In the genomic region with DNA sequence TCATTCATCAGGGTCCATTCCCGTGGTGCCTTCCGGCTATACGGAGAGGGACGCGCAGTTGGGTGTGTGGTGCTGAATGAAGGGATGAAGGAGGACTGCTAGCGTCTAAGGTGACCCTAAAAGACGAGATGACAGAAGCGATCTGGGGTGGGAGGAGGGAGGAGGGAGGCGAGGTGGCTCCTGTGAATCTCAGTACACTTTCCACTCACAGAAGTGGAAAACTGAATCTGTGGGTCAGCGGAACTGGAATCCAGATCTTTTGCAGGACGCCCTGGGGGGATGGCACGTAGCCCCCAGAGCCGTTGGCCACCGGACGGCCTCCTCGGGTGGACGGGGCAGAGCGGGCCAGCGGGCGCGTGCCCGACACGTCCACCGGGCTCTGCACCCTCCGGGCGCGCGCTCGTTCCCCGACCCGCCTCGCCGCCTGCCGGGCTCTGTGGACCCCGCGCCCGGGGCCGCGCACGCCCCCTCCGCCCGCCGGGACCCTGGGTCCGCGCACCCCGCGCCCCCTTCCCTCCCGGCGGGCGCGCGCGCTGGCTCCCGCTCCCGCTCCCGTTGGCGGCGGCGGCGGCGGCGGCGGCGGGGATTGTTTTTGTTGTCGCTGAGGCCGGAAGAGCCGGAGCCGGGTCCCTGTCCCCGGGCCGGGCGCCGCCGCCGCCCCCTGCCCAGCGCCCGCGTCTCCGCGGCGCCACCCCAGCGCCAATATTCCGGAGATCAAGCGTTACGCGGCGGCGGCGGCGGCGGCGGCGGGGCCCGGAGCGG, we compare ENCODE assay signal across 8 cellular contexts. TPM values are rescaled to one million over a fixed set of nuclear protein-coding genes. Genes with fewer than 3 reads are reported as not detected.
DNase-seq lines count a peak whose midpoint lies in the region; ATAC-seq and TF ChIP-seq lines count a peak whose summit lies in the region.

TSS of gene AGO4 (plus strand) at position 403 of the 762 bp plus-strand sequence. CDS start 401 bp downstream, outside the sequence.

- H3K4me3 ChIP-seq in CD4-positive, CD25-positive, alpha-beta regulatory T cell (ENCODE audit: low read depth, low read length): peak within 1 kb of the TSS; percentile 77
- H3K4me3 ChIP-seq in HCT116 (replicated peaks in 1 of 2; ENCODE audit: low read depth in 1 of 2, low read length in 2 of 2) (peak within 1 kb of the TSS; percentile 67 to 79), OCI-LY3 (ENCODE audit: low read length) (peak within 1 kb of the TSS; percentile 85), testis (peak within 1 kb of the TSS; percentile 83 to 90)

- peak within 1 kb of the TSS; percentile 88 to 97 (median 92) for H3K4me3 Mint-ChIP-seq in CD4-positive, CD25-positive, alpha-beta regulatory T cell
- peak within 1 kb of the TSS; percentile 83 for H3K4me3 Mint-ChIP-seq in activated naive CD4-positive, alpha-beta T cell treated with anti-CD3 and anti-CD28 coated beads for 36 hours
- H3K4me3 Mint-ChIP-seq in naive B cell: peak within 1 kb of the TSS; percentile 83 to 96 (median 94)

- H4K20me1 ChIP-seq in HCT116 (ENCODE audit: insufficient read depth): no peaks in the 10 kb centered on the region
- H4K20me1 ChIP-seq in OCI-LY3 (ENCODE audit: insufficient read depth, low read length): no peaks in the 10 kb centered on the region

- no peak within 1 kb of the TSS for H3K27ac ChIP-seq in CD4-positive, CD25-positive, alpha-beta regulatory T cell (ENCODE audit: insufficient read depth, low read length, poor library complexity, severe bottlenecking)
- peak within 1 kb of the TSS; percentile 67 for H3K27ac ChIP-seq in HCT116 (ENCODE audit: low read depth, low read length)
- H3K27ac ChIP-seq in OCI-LY3 (ENCODE audit: low read length): no peak within 1 kb of the TSS
- H3K27ac ChIP-seq in foreskin keratinocyte: no peak within 1 kb of the TSS
- peak within 1 kb of the TSS; percentile 82 to 92 for H3K27ac ChIP-seq in testis

- H3K27ac Mint-ChIP-seq in CD4-positive, CD25-positive, alpha-beta regulatory T cell: peak within 1 kb of the TSS; percentile 90 to 96 (median 92)
- H3K27ac Mint-ChIP-seq in activated naive CD4-positive, alpha-beta T cell treated with anti-CD3 and anti-CD28 coated beads for 36 hours: peak within 1 kb of the TSS; percentile 71
- peak within 1 kb of the TSS; percentile 79 to 94 (median 90) for H3K27ac Mint-ChIP-seq in naive B cell

- intact Hi-C loops in HCT116 (cut with micrococcal nuclease) (no loop called here), testis (cut with DNase I; ENCODE audit: low total_unique reads) (no loop called here)
- intact Hi-C loops in activated naive CD4-positive, alpha-beta T cell treated with anti-CD3 and anti-CD28 coated beads for 36 hours (cut with micrococcal nuclease): loop anchor here (5.0 kb wide), 1 partner anchor 75 kb away; the partner anchor contains the start of gene AGO1

- TF ChIP-seq POLR2A in HCT116 (IDR thresholded peaks at IDR 0.05; ENCODE audit: borderline replicate concordance, extremely low read depth, insufficient read depth, insufficient read length): no peak
- TF ChIP-seq POLR2A in testis (IDR thresholded peaks at IDR 0.05): no peak

- H3K4me1 ChIP-seq in CD4-positive, CD25-positive, alpha-beta regulatory T cell (ENCODE audit: control insufficient read depth, insufficient read depth, low read length, poor library complexity, severe bottlenecking): peaks cover 19% of the 10 kb centered on the region
- H3K4me1 ChIP-seq in HCT116 (ENCODE audit: control insufficient read depth in 1 of 2, insufficient read depth in 2 of 2, low read length in 2 of 2): peaks cover 14 to 29% of the 10 kb centered on the region in 2 experiments
- H3K4me1 ChIP-seq in OCI-LY3 (ENCODE audit: low read length): peaks cover 7% of the 10 kb centered on the region
- peaks cover 16% of the 10 kb centered on the region for H3K4me1 ChIP-seq in foreskin keratinocyte
- H3K4me1 ChIP-seq in testis: peaks cover 16% of the 10 kb centered on the region

- H2AFZ ChIP-seq in HCT116 (ENCODE audit: low read depth, low read length, poor library complexity, severe bottlenecking): peak within 1 kb of the TSS; percentile 88
- peak within 1 kb of the TSS; percentile 100 for H2AFZ ChIP-seq in OCI-LY3 (ENCODE audit: low read depth, low read length)

- H3K27me3 Mint-ChIP-seq in CD4-positive, CD25-positive, alpha-beta regulatory T cell: no peaks in the 10 kb centered on the region
- no peaks in the 10 kb centered on the region for H3K27me3 Mint-ChIP-seq in activated naive CD4-positive, alpha-beta T cell treated with anti-CD3 and anti-CD28 coated beads for 36 hours (ENCODE audit: low read depth)
- no peaks in the 10 kb centered on the region for H3K27me3 Mint-ChIP-seq in naive B cell

- CTCF ChIA-PET in HCT116 (lab: Charles Lee): no interaction called here
- CTCF ChIA-PET in activated naive CD4-positive, alpha-beta T cell treated with anti-CD3 and anti-CD28 coated beads for 36 hours (lab: Charles Lee): no interaction called here

- H3K9me2 ChIP-seq in HCT116 (ENCODE audit: insufficient read depth): no peaks in the 10 kb centered on the region

- POLR2A ChIA-PET in HCT116 (lab: Charles Lee): no interaction called here

- no peak for TF ChIP-seq RAD21 in HCT116 (IDR thresholded peaks at IDR 0.05; ENCODE audit: low read depth)

- peaks cover 18 to 37% (median 27%) of the 10 kb centered on the region in 4 donors for H3K4me1 Mint-ChIP-seq in CD4-positive, CD25-positive, alpha-beta regulatory T cell
- peaks cover 35% of the 10 kb centered on the region for H3K4me1 Mint-ChIP-seq in activated naive CD4-positive, alpha-beta T cell treated with anti-CD3 and anti-CD28 coated beads for 36 hours (ENCODE audit: low read depth)
- peaks cover 31 to 53% (median 48%) of the 10 kb centered on the region in 3 donors for H3K4me1 Mint-ChIP-seq in naive B cell

- peak; percentile 41 to 44 for ATAC-seq in CD4-positive, CD25-positive, alpha-beta regulatory T cell (ENCODE audit: low read depth in 2 of 2)
- ATAC-seq in HCT116 (peak; percentile 67), foreskin keratinocyte (peak; percentile 40), naive B cell (ENCODE audit: low read depth in 2 of 2) (peak; percentile 45 to 50), HG02970 (IDR thresholded peaks at IDR 0.05; ENCODE audit: low FRiP score, unreplicated experiment) (no peak)

- no peaks in the 10 kb centered on the region for H3K9me3 Mint-ChIP-seq in CD4-positive, CD25-positive, alpha-beta regulatory T cell
- no peaks in the 10 kb centered on the region for H3K9me3 Mint-ChIP-seq in activated naive CD4-positive, alpha-beta T cell treated with anti-CD3 and anti-CD28 coated beads for 36 hours
- H3K9me3 Mint-ChIP-seq in naive B cell: peaks cover 0 to 2% (median 0%) of the 10 kb centered on the region in 7 donors

- TF ChIP-seq CTCF in HCT116 (IDR thresholded peaks at IDR 0.05 in 2 of 3, conservative IDR thresholded peaks at IDR 0.05 in 1 of 3; ENCODE audit: borderline replicate concordance in 1 of 3, insufficient read depth in 1 of 3, low read depth in 2 of 3, low read length in 2 of 3): no peak
- TF ChIP-seq CTCF in OCI-LY3 (IDR thresholded peaks at IDR 0.05; ENCODE audit: low read depth, low read length): no peak
- TF ChIP-seq CTCF in foreskin keratinocyte (conservative IDR thresholded peaks at IDR 0.05): no peak
- no peak for TF ChIP-seq CTCF in testis (IDR thresholded peaks at IDR 0.05)

- H3K9ac ChIP-seq in HCT116 (ENCODE audit: low read length): peak within 1 kb of the TSS; percentile 68
- H3K9ac ChIP-seq in OCI-LY3 (ENCODE audit: low read length): peak within 1 kb of the TSS; percentile 88

- H3K4me2 ChIP-seq in HCT116 (ENCODE audit: low read length) (peak within 1 kb of the TSS; percentile 77), OCI-LY3 (ENCODE audit: low read length) (peak within 1 kb of the TSS; percentile 90)

- H3K79me2 ChIP-seq in HCT116 (ENCODE audit: insufficient read depth, low read length): no peaks in the 10 kb centered on the region
- no peaks in the 10 kb centered on the region for H3K79me2 ChIP-seq in OCI-LY3 (ENCODE audit: low read length)

- H3K36me3 ChIP-seq in CD4-positive, CD25-positive, alpha-beta regulatory T cell (ENCODE audit: control insufficient read depth, insufficient read depth, low read length): no peaks in the 10 kb centered on the region
- H3K36me3 ChIP-seq in HCT116 (ENCODE audit: control insufficient read depth in 1 of 2, insufficient read depth in 2 of 2, low read length in 2 of 2): no peaks in the 10 kb centered on the region
- no peaks in the 10 kb centered on the region for H3K36me3 ChIP-seq in OCI-LY3 (replicated peaks; ENCODE audit: low read depth, low read length)
- no peaks in the 10 kb centered on the region for H3K36me3 ChIP-seq in testis (ENCODE audit: low read depth, missing control alignments)

- WGBS in testis, 2 donors: 0 to 1% methylated on average over 8 to 11 of the region's 94 CpGs

- no peaks in the 10 kb centered on the region for H3K9me3 ChIP-seq in CD4-positive, CD25-positive, alpha-beta regulatory T cell (ENCODE audit: control insufficient read depth in 2 of 2, low read length in 2 of 2)
- H3K9me3 ChIP-seq in HCT116 (ENCODE audit: control insufficient read depth in 1 of 2, insufficient read depth in 1 of 2, low read depth in 1 of 2, low read length in 2 of 2) (no peaks in the 10 kb centered on the region), OCI-LY3 (ENCODE audit: insufficient read depth, low read length) (no peaks in the 10 kb centered on the region), testis (no peaks in the 10 kb centered on the region)

- DNase-seq in CD4-positive, CD25-positive, alpha-beta regulatory T cell: peak; percentile 14 to 37 (median 25)
- DNase-seq in HCT116 (ENCODE audit: low read depth, low spot score) (no peak), foreskin keratinocyte (peak in 1 of 2 donors; percentile 6), naive B cell (peak; percentile 22), testis (peak; percentile 76)
- DNase-seq in activated naive CD4-positive, alpha-beta T cell treated with anti-CD3 and anti-CD28 coated beads for 36 hours: peak; percentile 18

- H3K36me3 Mint-ChIP-seq in CD4-positive, CD25-positive, alpha-beta regulatory T cell: no peaks in the 10 kb centered on the region
- H3K36me3 Mint-ChIP-seq in activated naive CD4-positive, alpha-beta T cell treated with anti-CD3 and anti-CD28 coated beads for 36 hours (ENCODE audit: low read depth): peaks cover 1% of the 10 kb centered on the region
- no peaks in the 10 kb centered on the region for H3K36me3 Mint-ChIP-seq in naive B cell

- no TSS peak for BruUV-seq in HCT116 (replicated peaks; lab: Mats Ljungman, UMichigan)

- H3K27me3 ChIP-seq in CD4-positive, CD25-positive, alpha-beta regulatory T cell (ENCODE audit: control insufficient read depth, insufficient read depth, low read length): no peaks in the 10 kb centered on the region
- H3K27me3 ChIP-seq in HCT116 (ENCODE audit: insufficient read depth, low read length): no peaks in the 10 kb centered on the region
- H3K27me3 ChIP-seq in OCI-LY3 (ENCODE audit: low read depth, low read length): no peaks in the 10 kb centered on the region
- no peaks in the 10 kb centered on the region for H3K27me3 ChIP-seq in foreskin keratinocyte
- no peaks in the 10 kb centered on the region for H3K27me3 ChIP-seq in testis

- RAD21 ChIA-PET in HCT116 (lab: Charles Lee; ENCODE audit: low non-redundant PET in 1 of 2, low total read pairs in 2 of 2, uncharacterized antibody in 2 of 2, unreplicated experiment in 2 of 2): no interaction called here

RNA-seq across cellular contexts. Expression of gene AGO4, which starts in this region (rescaled TPM):
- total RNA-seq in CD4-positive, CD25-positive, alpha-beta regulatory T cell: 12.7 TPM
- polyA plus RNA-seq in CD4-positive, CD25-positive, alpha-beta regulatory T cell: 1 to 10 TPM; 2.4 to 4.1 (median 3.6) TPM
- total RNA-seq in HCT116 (2021; ENCODE audit: unreplicated experiment) (6.1 TPM), foreskin keratinocyte (9.3 and 9.9 TPM in 2 replicates), testis (10 to 100 TPM; 17.4 to 24.0 TPM)
- polyA plus RNA-seq in HCT116 (2012): 7.5 and 13.6 TPM in 2 replicates
- 1 to 10 TPM; 2.0 to 3.1 TPM for total RNA-seq in activated naive CD4-positive, alpha-beta T cell treated with anti-CD3 and anti-CD28 coated beads for 36 hours
- polyA plus RNA-seq in foreskin keratinocyte (1.8 and 2.1 TPM in 2 replicates), naive B cell (ENCODE audit: low read depth in 6 of 6) (10 to 100 TPM in 2 of 6 donors, 1 to 10 TPM in 4; 6.9 to 13.2 (median 8.7) TPM), testis (ENCODE audit: insufficient read depth, low read depth, low replicate concordance) (21.6 TPM)

Comparison
In these comparisons a context has a peak if more than half of its experiments do, and no peak if none do; other contexts are left out.
1. H3K27ac ChIP-seq: peak in HCT116 (single experiment) and testis (2 of 2); none in CD4-positive, CD25-positive, alpha-beta regulatory T cell (single experiment), OCI-LY3 (single experiment) and foreskin keratinocyte (single experiment).
2. Peak in every context shown above with its lines, with median percentiles within 50 percentile points of each other: H3K4me3 ChIP-seq, H3K27ac Mint-ChIP-seq and H3K4me3 Mint-ChIP-seq.